13 cellular contexts compared by ENCODE assay signal in genomic region chr4:173446416-173446815, GRCh38.
DNase-seq lines count a peak whose midpoint lies in the region; ATAC-seq and TF ChIP-seq lines count a peak whose summit lies in the region.
"Had no signal": no experiment of that assay in that cellular context is flagged by ENCODE, and none has a peak within 500 bp of the region (broad histone marks: within the 10 kb centered on the region; RNA-seq: fewer than 3 reads in every experiment).

No MANE protein-coding gene starts in this region.

- H3K27me3 ChIP-seq in DOHH2 (ENCODE audit: control insufficient read depth, low read length), result no peaks in the 10 kb centered on the region
- H3K27me3 ChIP-seq: testis had no signal

- peak overlapping the region; percentile 69 for H3K4me2 ChIP-seq in DOHH2 (ENCODE audit: low read length)
- H3K4me2 ChIP-seq: KMS-11 had no signal

- DNase-seq in GM19238 (ENCODE audit: insufficient read length, low spot score) (peak; percentile 5), DMS53 treated with DMSO at 0.1 percent for 48 hours (lab: John Stamatoyannopoulos, UW; ENCODE audit: unreplicated experiment) (no peak)
- no peak for DNase-seq in stimulated activated naive CD8-positive, alpha-beta T cell treated with anti-CD3 and anti-CD28 coated beads, Interleukin-15, amount 100 ng/mL, for 72 hours
- DNase-seq in activated CD8-positive, alpha-beta memory T cell treated with anti-CD3 and anti-CD28 coated beads, Interleukin-2, amount 50 U/mL, for 4 hours, result no peak
- no peak for DNase-seq in stimulated activated CD4-positive, alpha-beta T cell treated with anti-CD3 and anti-CD28 coated beads, Interleukin-4, amount 100 ng/mL, for 4 hours
- DNase-seq: 8988T; activated T-cell treated with anti-CD3 and anti-CD28 coated beads, Interleukin-2, amount 50 U/mL, for 4 hours; GM23248; testis had no signal

- peaks cover 0 to 7% of the 10 kb centered on the region in 2 donors for H3K9me3 Mint-ChIP-seq in stimulated activated naive CD8-positive, alpha-beta T cell treated with anti-CD3 and anti-CD28 coated beads, Interleukin-15, amount 100 ng/mL, for 72 hours
- H3K9me3 Mint-ChIP-seq: activated T-cell treated with anti-CD3 and anti-CD28 coated beads, Interleukin-2, amount 50 U/mL, for 4 hours had no signal

- peaks cover 43% of the 10 kb centered on the region for H3K4me1 ChIP-seq in DOHH2 (ENCODE audit: control insufficient read depth, low read length)

- no peak overlapping the region for H3K4me3 Mint-ChIP-seq in stimulated activated naive CD8-positive, alpha-beta T cell treated with anti-CD3 and anti-CD28 coated beads, Interleukin-15, amount 100 ng/mL, for 72 hours
- H3K4me3 Mint-ChIP-seq: activated T-cell treated with anti-CD3 and anti-CD28 coated beads, Interleukin-2, amount 50 U/mL, for 4 hours had no signal

- no peaks in the 10 kb centered on the region for H3K4me1 Mint-ChIP-seq in stimulated activated naive CD8-positive, alpha-beta T cell treated with anti-CD3 and anti-CD28 coated beads, Interleukin-15, amount 100 ng/mL, for 72 hours

- ATAC-seq in GM21825 (IDR thresholded peaks at IDR 0.05; ENCODE audit: unreplicated experiment) (peak; percentile 94), HG03159 (IDR thresholded peaks at IDR 0.05; ENCODE audit: unreplicated experiment) (peak; percentile 97)
- ATAC-seq in stimulated activated naive CD8-positive, alpha-beta T cell treated with anti-CD3 and anti-CD28 coated beads, Interleukin-15, amount 100 ng/mL, for 72 hours, result no peak
- ATAC-seq: activated T-cell treated with anti-CD3 and anti-CD28 coated beads, Interleukin-2, amount 50 U/mL, for 4 hours had no signal

- no peaks in the 10 kb centered on the region for H3F3A ChIP-seq in DOHH2 (ENCODE audit: control insufficient read depth, insufficient read depth)

- no peak for TF ChIP-seq CTCF in DOHH2 (IDR thresholded peaks at IDR 0.05; ENCODE audit: low read depth, low read length, poor library complexity, severe bottlenecking)

- peak overlapping the region; percentile 60 for H3K4me3 ChIP-seq in DOHH2 (ENCODE audit: low read length)
- H3K4me3 ChIP-seq: GM23248, testis had no signal

- H3K27me3 Mint-ChIP-seq in stimulated activated naive CD8-positive, alpha-beta T cell treated with anti-CD3 and anti-CD28 coated beads, Interleukin-15, amount 100 ng/mL, for 72 hours, result no peaks in the 10 kb centered on the region

- no peak overlapping the region for H3K27ac Mint-ChIP-seq in stimulated activated naive CD8-positive, alpha-beta T cell treated with anti-CD3 and anti-CD28 coated beads, Interleukin-15, amount 100 ng/mL, for 72 hours

- no peaks in the 10 kb centered on the region for H3K36me3 ChIP-seq in DOHH2 (ENCODE audit: control insufficient read depth, low read length)

- no peaks in the 10 kb centered on the region; the same call in 1 of the 2 replicates for H3K9me2 ChIP-seq in DOHH2 (replicated peaks; ENCODE audit: control insufficient read depth, low read length)

- no peaks in the 10 kb centered on the region for H3K79me2 ChIP-seq in DOHH2 (ENCODE audit: control insufficient read depth, low read length)

- H3K27ac ChIP-seq in DOHH2 (ENCODE audit: low read depth, low read length), result peak overlapping the region; percentile 66
- H3K27ac ChIP-seq: GM23248, KMS-11, testis had no signal

- H4K20me1 ChIP-seq in DOHH2 (ENCODE audit: control insufficient read depth, insufficient read depth, low read depth, low read length), result no peaks in the 10 kb centered on the region

- H3K9me3 ChIP-seq in DOHH2 (ENCODE audit: control insufficient read depth, insufficient read depth, low read length), result no peaks in the 10 kb centered on the region
- H3K9me3 ChIP-seq: testis had no signal
